Comparison of ENCODE assay signal across 33 cellular contexts in genomic region chr17:10999484-10999883, GRCh38.
"Had no signal": no experiment of that assay in that cellular context is flagged by ENCODE, and none has a peak within 500 bp of the region (broad histone marks: within the 10 kb centered on the region; RNA-seq: fewer than 3 reads in every experiment).

No MANE protein-coding gene starts in this region.

- H3K27me3 ChIP-seq: adrenal gland, body of pancreas, brain microvascular endothelial cell, breast epithelium had no signal

- ATAC-seq: activated CD4-positive, CD25-positive, alpha-beta regulatory T cell treated with anti-CD3 and anti-CD28 coated beads, Interleukin-2, amount 50 U/mL, for 24 hours; activated CD8-positive, alpha-beta T cell treated with anti-CD3 and anti-CD28 coated beads for 36 hours; activated naive CD4-positive, alpha-beta T cell treated with anti-CD3 and anti-CD28 coated beads, Interleukin-2, amount 50 U/mL, for 72 hours; activated T-cell treated with anti-CD3 and anti-CD28 coated beads, Interleukin-2, amount 50 U/mL, for 4 hours; activated T-cell treated with anti-CD3 and anti-CD28 coated beads, Interleukin-2, amount 50 U/mL, for 72 hours; activated T-helper 17 cell treated with anti-CD3 and anti-CD28 coated beads, Interleukin-2, amount 50 U/mL, for 72 hours; body of pancreas; WTC11 had no signal

- H3K9me3 ChIP-seq: adrenal gland, body of pancreas, breast epithelium had no signal

- H3K4me3 ChIP-seq: adrenal gland, body of pancreas, breast epithelium had no signal

- DNase-seq: activated CD4-positive, alpha-beta memory T cell treated with anti-CD3 and anti-CD28 coated beads for 36 hours; activated CD4-positive, alpha-beta T cell treated with anti-CD3 and anti-CD28 coated beads for 4 hours; activated CD4-positive, alpha-beta T cell treated with anti-CD3 and anti-CD28 coated beads, Interleukin-2, amount 10 ng/mL, durations not matched to agents 24 days and 14 days; activated CD4-positive, alpha-beta T cell treated with anti-CD3 and anti-CD28 coated beads, Interleukin-2, amount 50 U/mL, for 1 hour; activated CD4-positive, alpha-beta T cell treated with anti-CD3 and anti-CD28 coated beads, Interleukin-2, amount 50 U/mL, for 4 hours; activated CD4-positive, CD25-positive, alpha-beta regulatory T cell; activated CD8-positive, alpha-beta memory T cell treated with anti-CD3 and anti-CD28 coated beads, Interleukin-2, amount 50 U/mL, for 4 hours; activated CD8-positive, alpha-beta T cell treated with anti-CD3 and anti-CD28 coated beads for 36 hours; activated effector memory CD4-positive, alpha-beta T cell treated with anti-CD3 and anti-CD28 coated beads, Interleukin-2, amount 50 U/mL, for 16 hours; activated gamma-delta T cell treated with Interleukin-2 at 50 U/mL for 16 hours; activated naive CD4-positive, alpha-beta T cell; activated naive CD4-positive, alpha-beta T cell treated with anti-CD3 and anti-CD28 coated beads for 36 hours; activated naive CD4-positive, alpha-beta T cell treated with anti-CD3 and anti-CD28 coated beads, Interleukin-2, amount 50 U/mL, for 16 hours; activated naive CD8-positive, alpha-beta T cell treated with anti-CD3 and anti-CD28 coated beads for 36 hours; activated T-cell treated with anti-CD3 and anti-CD28 coated beads for 4 hours; activated T-cell treated with anti-CD3 and anti-CD28 coated beads, Interleukin-2, amount 50 U/mL, for 1 hour; activated T-cell treated with anti-CD3 and anti-CD28 coated beads, Interleukin-2, amount 50 U/mL, for 4 hours; activated T-cell treated with anti-CD3 and anti-CD28 coated beads, Interleukin-2, amount 50 U/mL, for 72 hours; adrenal gland; amniotic stem cell; aorta; body of pancreas; brain microvascular endothelial cell; central memory CD4-positive, alpha-beta T cell; T-helper 1 cell; T-helper 2 cell; T-helper 9 cell; WERI-Rb-1 had no signal

- H3K4me1 ChIP-seq: adrenal gland, body of pancreas, breast epithelium had no signal

- H3K36me3 ChIP-seq: adrenal gland, brain microvascular endothelial cell, breast epithelium, WERI-Rb-1 had no signal

- H3K27ac ChIP-seq: adrenal gland, body of pancreas, brain microvascular endothelial cell, breast epithelium, WERI-Rb-1 had no signal
